Comparison of ENCODE assay signal across 15 cellular contexts in the genomic region with DNA sequence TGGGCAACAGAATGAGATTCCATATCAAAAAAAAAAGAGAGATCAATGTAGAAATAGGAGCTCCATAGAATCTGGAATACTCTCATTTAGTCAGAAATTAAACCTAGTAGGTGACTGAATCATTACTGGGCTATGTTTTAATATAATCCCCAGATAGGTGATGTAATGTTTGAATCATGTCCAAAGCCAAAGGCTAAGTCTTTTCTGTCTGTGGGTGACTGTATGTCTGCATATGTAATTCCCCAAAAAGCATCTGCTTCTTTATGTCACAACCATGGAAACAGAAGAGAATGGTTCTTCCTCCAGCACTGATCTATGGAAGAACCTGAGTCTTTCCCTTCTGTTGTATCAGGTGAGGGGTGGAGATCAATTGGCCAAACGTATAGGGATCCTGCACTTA. TPM values are rescaled to one million over a fixed set of nuclear protein-coding genes. Genes with fewer than 3 reads are reported as not detected.
DNase-seq lines count a peak whose midpoint lies in the region; ATAC-seq and TF ChIP-seq lines count a peak whose summit lies in the region.
"Had no signal": no experiment of that assay in that cellular context is flagged by ENCODE, and none has a peak within 500 bp of the region (broad histone marks: within the 10 kb centered on the region; RNA-seq: fewer than 3 reads in every experiment).

No MANE protein-coding gene starts in this region.

- H3K27ac Mint-ChIP-seq in activated naive CD4-positive, alpha-beta T cell treated with anti-CD3 and anti-CD28 coated beads for 36 hours: no peak overlapping the region

- no peak overlapping the region for H2AK9ac ChIP-seq in IMR-90 (replicated peaks; ENCODE audit: low read depth, low read length, poor library complexity)

- ATAC-seq in IMR-90 (ENCODE audit: low read depth) (peak; percentile 79), HG02885 (IDR thresholded peaks at IDR 0.05; ENCODE audit: poor library complexity, unreplicated experiment) (no peak)
- ATAC-seq: activated CD4-positive, CD25-positive, alpha-beta regulatory T cell treated with anti-CD3 and anti-CD28 coated beads, Interleukin-2, amount 50 U/mL, for 24 hours; mucosa of descending colon; stimulated activated naive CD8-positive, alpha-beta T cell treated with anti-CD3 and anti-CD28 coated beads, Interleukin-15, Interleukin-2, amounts not matched to agents 100 U/mL and 50 U/mL, for 24 hours had no signal

- H3K9me1 ChIP-seq in IMR-90 (ENCODE audit: insufficient read depth, low read length): peaks cover 4% of the 10 kb centered on the region; the same call in 1 of the 2 replicates

- TF ChIP-seq RAD21 in IMR-90 (IDR thresholded peaks at IDR 0.05; ENCODE audit: low read length): 0 out of 2 replicates have a peak, but pooled peaks have one; percentile 0

- no peak overlapping the region; the same call in 1 of the 2 replicates for H2BK120ac ChIP-seq in IMR-90 (ENCODE audit: low read depth, low read length)

- H2AFZ ChIP-seq in IMR-90 (replicated peaks; ENCODE audit: low read length, poor library complexity): no peak overlapping the region

- no peaks in the 10 kb centered on the region for H4K20me1 ChIP-seq in IMR-90 (ENCODE audit: insufficient read depth, low read length)

- POLR2A ChIA-PET in IMR-90 (lab: Charles Lee; ENCODE audit: unreplicated experiment): no interaction called here

- TF ChIP-seq CTCF in AG10803 (conservative IDR thresholded peaks at IDR 0.05; ENCODE audit: low read length): no peak
- no peak for TF ChIP-seq CTCF in IMR-90 (conservative IDR thresholded peaks at IDR 0.05; ENCODE audit: low read depth, low read length)
- TF ChIP-seq CTCF in cardiac fibroblast (IDR thresholded peaks at IDR 0.05; ENCODE audit: low read depth, low read length): no peak

- WGBS in IMR-90 (ENCODE audit: extremely low coverage in 2 of 2, insufficient read length in 1 of 2), 2 experiments: no CpG with 5 or more reads among the region's 1 CpG

- H3K4me1 ChIP-seq in IMR-90 (ENCODE audit: control insufficient read depth, insufficient read depth, low read length): peaks cover 7% of the 10 kb centered on the region

- in situ Hi-C loops in IMR-90 (cut with MboI; ENCODE audit: low sequenced_read_pairs): no loop called here

- no peak overlapping the region for H4K91ac ChIP-seq in IMR-90 (ENCODE audit: insufficient read depth, low read depth, low read length)

- H3K79me1 ChIP-seq in IMR-90 (ENCODE audit: low read depth in 1 of 2, low read length in 2 of 2): no peaks in the 10 kb centered on the region

- H2BK5ac ChIP-seq in IMR-90 (ENCODE audit: low read depth, low read length, poor library complexity, severe bottlenecking): no peak overlapping the region

- no peaks in the 10 kb centered on the region for H3K27me3 ChIP-seq in IMR-90 (ENCODE audit: control insufficient read depth, insufficient read depth, low read length)

- H3K27ac ChIP-seq in IMR-90 (ENCODE audit: insufficient read depth, low read length): no peak overlapping the region

- no peak overlapping the region for H2BK20ac ChIP-seq in IMR-90 (ENCODE audit: low read depth, low read length)

- H3K36me3 Mint-ChIP-seq in activated naive CD4-positive, alpha-beta T cell treated with anti-CD3 and anti-CD28 coated beads for 36 hours (ENCODE audit: low read depth): no peaks in the 10 kb centered on the region
- H3K36me3 Mint-ChIP-seq: CD14-positive monocyte had no signal

- DNase-seq in AG10803 (ENCODE audit: low read depth) (peak; percentile 79), IMR-90 (peak; percentile 95), cardiac fibroblast (ENCODE audit: low read depth in 2 of 2) (peak; percentile 66 to 97), kidney tubule cell (ENCODE audit: low spot score) (peak; percentile 92), NCI-H2196 (lab: John Stamatoyannopoulos, UW; ENCODE audit: unreplicated experiment) (no peak)
- no peak for DNase-seq in activated effector memory CD4-positive, alpha-beta T cell treated with anti-CD3 and anti-CD28 coated beads, Interleukin-2, amount 50 U/mL, for 16 hours
- no peak for DNase-seq in activated naive CD4-positive, alpha-beta T cell treated with anti-CD3 and anti-CD28 coated beads for 36 hours
- DNase-seq: aorta; mucosa of descending colon; NCI-H2081 treated with DMSO at 0.1 percent for 48 hours; stimulated activated naive CD8-positive, alpha-beta T cell treated with anti-CD3 and anti-CD28 coated beads, Interleukin-15, Interleukin-2, amounts not matched to agents 100 U/mL and 50 U/mL, for 24 hours; SW 1271 had no signal

- no peak overlapping the region for H3K56ac ChIP-seq in IMR-90 (ENCODE audit: extremely low read depth, insufficient read depth, low read length)

- peaks cover 13% of the 10 kb centered on the region for H3K27me3 Mint-ChIP-seq in activated naive CD4-positive, alpha-beta T cell treated with anti-CD3 and anti-CD28 coated beads for 36 hours (ENCODE audit: low read depth)

- no peak overlapping the region for H3K18ac ChIP-seq in IMR-90 (ENCODE audit: low read depth, low read length)

- no peak overlapping the region for H2BK15ac ChIP-seq in IMR-90 (ENCODE audit: low read depth, low read length)

- no peak overlapping the region for H3K23ac ChIP-seq in IMR-90 (ENCODE audit: low read depth, low read length)

- dilution Hi-C loops in IMR-90 (cut with HindIII; ENCODE audit: low sequenced_read_pairs, unreplicated experiment): no loop called here

- CTCF ChIA-PET in IMR-90 (lab: Yijun Ruan, JAX): interaction anchor here (0.6 to 0.7 kb wide), 2 partner anchors 11 to 67 kb away, joined by 3 read pairs; no protein-coding TSS in a partner anchor
- CTCF ChIA-PET in activated naive CD4-positive, alpha-beta T cell treated with anti-CD3 and anti-CD28 coated beads for 36 hours (lab: Charles Lee): interaction anchor here (0.6 kb wide), 1 partner anchor 14 kb away, joined by 4 read pairs; no protein-coding TSS in a partner anchor

- H3K4me3 ChIP-seq in AG10803 (ENCODE audit: low read length): no peak overlapping the region
- H3K4me3 ChIP-seq in IMR-90 (ENCODE audit: insufficient read depth, low read depth, low read length): no peak overlapping the region
- no peak overlapping the region for H3K4me3 ChIP-seq in cardiac fibroblast (replicated peaks in 1 of 2; ENCODE audit: low read depth in 2 of 2, low read length in 2 of 2)
- H3K4me3 ChIP-seq: mucosa of descending colon had no signal

- no peaks in the 10 kb centered on the region for H3K9me3 Mint-ChIP-seq in activated naive CD4-positive, alpha-beta T cell treated with anti-CD3 and anti-CD28 coated beads for 36 hours

- no peak for TF ChIP-seq POLR2A in IMR-90 (IDR thresholded peaks at IDR 0.05; ENCODE audit: low read depth, low read length)

- no peak overlapping the region for H3K4me3 Mint-ChIP-seq in activated naive CD4-positive, alpha-beta T cell treated with anti-CD3 and anti-CD28 coated beads for 36 hours
- H3K4me3 Mint-ChIP-seq: CD14-positive monocyte had no signal

- H4K5ac ChIP-seq in IMR-90 (ENCODE audit: low read depth, low read length): no peak overlapping the region

- no peaks in the 10 kb centered on the region for H3K9me3 ChIP-seq in IMR-90 (ENCODE audit: control insufficient read depth, insufficient read depth, low read length)
- H3K9me3 ChIP-seq: mucosa of descending colon had no signal

- no peaks in the 10 kb centered on the region for H3K36me3 ChIP-seq in IMR-90 (ENCODE audit: control insufficient read depth, insufficient read depth, low read length)

- no peak overlapping the region for H2AK5ac ChIP-seq in IMR-90 (ENCODE audit: low read depth, low read length)

- H3K14ac ChIP-seq in IMR-90 (replicated peaks; ENCODE audit: low read depth, low read length): no peak overlapping the region

- no peak overlapping the region for H3K4ac ChIP-seq in IMR-90 (ENCODE audit: low read depth, low read length)

- peaks cover 12% of the 10 kb centered on the region for H3K4me1 Mint-ChIP-seq in activated naive CD4-positive, alpha-beta T cell treated with anti-CD3 and anti-CD28 coated beads for 36 hours (ENCODE audit: low read depth)

- intact Hi-C loops in IMR-90 (cut with micrococcal nuclease): no loop called here
- intact Hi-C loops in activated naive CD4-positive, alpha-beta T cell treated with anti-CD3 and anti-CD28 coated beads for 36 hours (cut with micrococcal nuclease): no loop called here

- no peak overlapping the region for H3K9ac ChIP-seq in IMR-90 (ENCODE audit: low read depth, low read length)

- H3K4me2 ChIP-seq in IMR-90 (ENCODE audit: low read depth, low read length): no peak overlapping the region

- H4K8ac ChIP-seq in IMR-90 (ENCODE audit: low read depth in 2 of 2, low read length in 2 of 2): no peak overlapping the region

- no TSS peak for BruUV-seq in IMR-90 (replicated peaks; lab: Mats Ljungman, UMichigan)

TF ChIP-seq in IMR-90, 13 proteins besides CTCF, POLR2A, EP300 and RAD21:
- no peak for TF ChIP-seq SMC3 (IDR thresholded peaks at IDR 0.05; ENCODE audit: low read depth, low read length)
- TF ChIP-seq, protein P1, sequence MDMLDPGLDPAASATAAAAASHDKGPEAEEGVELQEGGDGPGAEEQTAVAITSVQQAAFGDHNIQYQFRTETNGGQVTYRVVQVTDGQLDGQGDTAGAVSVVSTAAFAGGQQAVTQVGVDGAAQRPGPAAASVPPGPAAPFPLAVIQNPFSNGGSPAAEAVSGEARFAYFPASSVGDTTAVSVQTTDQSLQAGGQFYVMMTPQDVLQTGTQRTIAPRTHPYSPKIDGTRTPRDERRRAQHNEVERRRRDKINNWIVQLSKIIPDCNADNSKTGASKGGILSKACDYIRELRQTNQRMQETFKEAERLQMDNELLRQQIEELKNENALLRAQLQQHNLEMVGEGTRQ (IDR thresholded peaks at IDR 0.05; ENCODE audit: low read depth, low read length): no peak
- peak; percentile 78 for TF ChIP-seq FOS (IDR thresholded peaks at IDR 0.05; ENCODE audit: low read depth, low read length)
- no peak for TF ChIP-seq MAFK (IDR thresholded peaks at IDR 0.05; ENCODE audit: low read depth, low read length)
- no peak for TF ChIP-seq NFE2L2 (IDR thresholded peaks at IDR 0.05; ENCODE audit: low read depth, low read length)
- no peak for TF ChIP-seq RFX5 (IDR thresholded peaks at IDR 0.05; ENCODE audit: low read depth, low read length)
- TF ChIP-seq CEBPB (IDR thresholded peaks at IDR 0.05; ENCODE audit: low read depth, low read length): peak; percentile 82
- TF ChIP-seq MAZ (IDR thresholded peaks at IDR 0.05; ENCODE audit: borderline replicate concordance, low read depth, low read length): no peak
- no peak for TF ChIP-seq BHLHE40 (IDR thresholded peaks at IDR 0.05; ENCODE audit: low read depth, low read length)

RNA-seq across cellular contexts. Expression of a gene that starts 5.8 kb away (rescaled TPM):
- total RNA-seq in IMR-90 (2012; rRNA removed): 2.2 and 2.3 TPM in 2 replicates
- polyA plus RNA-seq in IMR-90 (2012; rRNA removed): 2.6 and 2.8 TPM in 2 replicates
- 1.4 TPM in 2 replicates for polyA plus RNA-seq in IMR-90 (2012; cell fraction: cytosol; rRNA removed)
- polyA plus RNA-seq in IMR-90 (2012; cell fraction: nucleus; rRNA removed; ENCODE audit: low replicate concordance): 1.1 and 2.6 TPM in 2 replicates
- under 1 TPM in 1 of 2 experiments, not detected in 1; 0.05 TPM for total RNA-seq in activated naive CD4-positive, alpha-beta T cell treated with anti-CD3 and anti-CD28 coated beads for 36 hours
- polyA plus RNA-seq: CD14-positive monocyte had no signal

Comparison
In these comparisons a context has a peak if more than half of its experiments do, and no peak if none do; other contexts are left out.
1. DNase-seq: peak in AG10803 (single experiment), IMR-90 (single experiment), cardiac fibroblast (2 of 2) and kidney tubule cell (single experiment); none in NCI-H2196 (single experiment), activated effector memory CD4-positive, alpha-beta T cell treated with anti-CD3 and anti-CD28 coated beads, Interleukin-2, amount 50 U/mL, for 16 hours (single experiment) and activated naive CD4-positive, alpha-beta T cell treated with anti-CD3 and anti-CD28 coated beads for 36 hours (single experiment).